Comparison of ENCODE assay signal across 18 cellular contexts in genomic region chr6:20805027-20805426, GRCh38.
DNase-seq lines count a peak whose midpoint lies in the region; ATAC-seq, FAIRE-seq and TF ChIP-seq lines count a peak whose summit lies in the region.
"Had no signal": no experiment of that assay in that cellular context is flagged by ENCODE, and none has a peak within 500 bp of the region (broad histone marks: within the 10 kb centered on the region; RNA-seq: fewer than 3 reads in every experiment).

No MANE protein-coding gene starts in this region.

- H3K4me2 ChIP-seq in astrocyte (ENCODE audit: low read length) = peak overlapping the region; percentile 38
- H3K4me2 ChIP-seq: BLaER1 had no signal

- H3K4me1 Mint-ChIP-seq in astrocyte (ENCODE audit: low read depth, unreplicated experiment) = peaks cover 31% of the 10 kb centered on the region
- H3K4me1 Mint-ChIP-seq: naive B cell had no signal

- DNase-seq in astrocyte (ENCODE audit: low read depth) (peak; percentile 27), coronary artery (ENCODE audit: low spot score) (no peak), DMS 273 treated with DMSO at 0.1 percent for 48 hours (lab: John Stamatoyannopoulos, UW) (no peak)
- no peak for DNase-seq in stimulated activated naive CD8-positive, alpha-beta T cell treated with anti-CD3 and anti-CD28 coated beads, Interleukin-15, Interleukin-2, amounts not matched to agents 100 U/mL and 50 U/mL, for 24 hours
- DNase-seq: activated CD8-positive, alpha-beta T cell treated with anti-CD3 and anti-CD28 coated beads, Interleukin-2, amount 10 ng/mL, durations not matched to agents 7 days and 5 days; activated naive CD8-positive, alpha-beta T cell treated with anti-CD3 and anti-CD28 coated beads for 36 hours; GF-D8; MG63; naive B cell; NCI-H1694 treated with DMSO at 0.1 percent for 48 hours had no signal

- peak; percentile 54 for ATAC-seq in GM21528 (IDR thresholded peaks at IDR 0.05; ENCODE audit: low FRiP score, unreplicated experiment)
- peak; percentile 62 for ATAC-seq in HG02884 (IDR thresholded peaks at IDR 0.05; ENCODE audit: unreplicated experiment)
- ATAC-seq in stimulated activated naive CD8-positive, alpha-beta T cell treated with anti-CD3 and anti-CD28 coated beads, Interleukin-15, Interleukin-2, amounts not matched to agents 100 U/mL and 50 U/mL, for 24 hours = no peak
- ATAC-seq: activated CD8-positive, alpha-beta T cell treated with anti-CD3 and anti-CD28 coated beads, Interleukin-2, amount 10 ng/mL, durations not matched to agents 7 days and 5 days had no signal

- TF ChIP-seq CTCF in astrocyte (IDR thresholded peaks at IDR 0.05; ENCODE audit: insufficient read depth, low read depth, low read length) (no peak), coronary artery (IDR thresholded peaks at IDR 0.05) (no peak)

- peaks cover 8% of the 10 kb centered on the region for H3K9me3 Mint-ChIP-seq in astrocyte (ENCODE audit: unreplicated experiment)

- H3K4me1 ChIP-seq in astrocyte (ENCODE audit: insufficient read depth, low read length) = peaks cover 8% of the 10 kb centered on the region
- H3K4me1 ChIP-seq in rectal smooth muscle tissue (ENCODE audit: control insufficient read depth, insufficient read depth, low read length) = peaks cover 15% of the 10 kb centered on the region
- H3K4me1 ChIP-seq: BLaER1 had no signal

- peak overlapping the region; percentile 83 for H3K27ac Mint-ChIP-seq in astrocyte (ENCODE audit: unreplicated experiment)
- H3K27ac Mint-ChIP-seq: activated CD8-positive, alpha-beta T cell treated with anti-CD3 and anti-CD28 coated beads, Interleukin-2, amount 10 ng/mL, durations not matched to agents 7 days and 5 days; activated naive CD8-positive, alpha-beta T cell treated with anti-CD3 and anti-CD28 coated beads for 36 hours; activated T-helper 1 cell treated with anti-CD3 and anti-CD28 coated beads, Interleukin-12 subunit alpha, Interleukin-12 subunit beta, Interleukin-2, Interleukin-4 antibody, amounts not matched to agents 30 ng/mL and 10 ng/mL and 1 ng/mL, durations not matched to agents 14 hours and 24 hours and 36 hours had no signal

- H2AFZ ChIP-seq in astrocyte (ENCODE audit: low read depth, low read length) = no peak overlapping the region

- H3K27me3 ChIP-seq in astrocyte (ENCODE audit: insufficient read depth, low read length) (no peaks in the 10 kb centered on the region), rectal smooth muscle tissue (ENCODE audit: control insufficient read depth, insufficient read depth, low read length) (no peaks in the 10 kb centered on the region)
- H3K27me3 ChIP-seq: BLaER1, esophagus muscularis mucosa, MG63, tibial nerve had no signal

- H3K9ac ChIP-seq in astrocyte (ENCODE audit: low read length) = peak overlapping the region; percentile 24
- H3K9ac ChIP-seq in rectal smooth muscle tissue (ENCODE audit: low read length) = no peak overlapping the region
- H3K9ac ChIP-seq: BLaER1 had no signal

- H3K4me3 ChIP-seq in astrocyte (ENCODE audit: insufficient read depth, low read depth, low read length) = no peak overlapping the region
- H3K4me3 ChIP-seq in rectal smooth muscle tissue (ENCODE audit: low read length) = no peak overlapping the region
- H3K4me3 ChIP-seq in coronary artery = no peak overlapping the region
- H3K4me3 ChIP-seq: BLaER1, esophagus muscularis mucosa, MG63, tibial nerve had no signal

- H3K4me3 Mint-ChIP-seq in astrocyte (ENCODE audit: unreplicated experiment) = no peak overlapping the region
- H3K4me3 Mint-ChIP-seq: activated CD8-positive, alpha-beta T cell treated with anti-CD3 and anti-CD28 coated beads, Interleukin-2, amount 10 ng/mL, durations not matched to agents 7 days and 5 days; activated naive CD8-positive, alpha-beta T cell treated with anti-CD3 and anti-CD28 coated beads for 36 hours; activated T-helper 1 cell treated with anti-CD3 and anti-CD28 coated beads, Interleukin-12 subunit alpha, Interleukin-12 subunit beta, Interleukin-2, Interleukin-4 antibody, amounts not matched to agents 30 ng/mL and 10 ng/mL and 1 ng/mL, durations not matched to agents 14 hours and 24 hours and 36 hours had no signal

- H3K79me2 ChIP-seq in astrocyte (ENCODE audit: insufficient read depth, low read length) = no peaks in the 10 kb centered on the region

- H3K27ac ChIP-seq in astrocyte (ENCODE audit: low read depth, low read length) = no peak overlapping the region
- peak overlapping the region; percentile 11 for H3K27ac ChIP-seq in rectal smooth muscle tissue (ENCODE audit: low read depth, low read length)
- no peak overlapping the region for H3K27ac ChIP-seq in coronary artery
- H3K27ac ChIP-seq: BLaER1, esophagus muscularis mucosa, tibial nerve had no signal

- peaks cover 4% of the 10 kb centered on the region for H3K36me3 Mint-ChIP-seq in astrocyte (ENCODE audit: low read depth, unreplicated experiment)

- peak; percentile 52 for FAIRE-seq in astrocyte (lab: Jason Lieb, UNC)
- FAIRE-seq: D721Med had no signal

- no peaks in the 10 kb centered on the region for H3K36me3 ChIP-seq in astrocyte (ENCODE audit: insufficient read depth, low read length)
- H3K36me3 ChIP-seq in rectal smooth muscle tissue (ENCODE audit: control insufficient read depth, insufficient read depth, low read length) = no peaks in the 10 kb centered on the region
- H3K36me3 ChIP-seq: esophagus muscularis mucosa had no signal

- no peaks in the 10 kb centered on the region for H4K20me1 ChIP-seq in astrocyte (ENCODE audit: insufficient read depth, low read length)
- H4K20me1 ChIP-seq: BLaER1 had no signal

- no peaks in the 10 kb centered on the region for H3K27me3 Mint-ChIP-seq in astrocyte (ENCODE audit: low read depth, unreplicated experiment)
- H3K27me3 Mint-ChIP-seq: activated naive CD8-positive, alpha-beta T cell treated with anti-CD3 and anti-CD28 coated beads for 36 hours; naive B cell had no signal

- no peaks in the 10 kb centered on the region for H3K9me3 ChIP-seq in astrocyte (ENCODE audit: insufficient read depth, low read depth, low read length)
- H3K9me3 ChIP-seq: MG63 had no signal
